ENCODE assay signal across 8 cellular contexts in genomic region chr20:18566892-18567738, GRCh38. TPM values are rescaled to one million over a fixed set of nuclear protein-coding genes. Genes with fewer than 3 reads are reported as not detected.
A peak's percentile ranks its signal among the peaks of the same experiment; 100 is the strongest.
DNase-seq lines count a peak whose midpoint lies in the region; ATAC-seq and TF ChIP-seq lines count a peak whose summit lies in the region.

TSS of gene SMIM26 (plus strand) at chr20:18567432. CDS start at chr20:18567479, 47 bp downstream.

- peaks cover 7% of the 10 kb centered on the region for H3K36me3 ChIP-seq in BE2C

- H3K4me3 ChIP-seq in BE2C (ENCODE audit: low read depth, low read length): peak within 1 kb of the TSS; percentile 96
- H3K4me3 ChIP-seq in coronary artery: peak within 1 kb of the TSS; percentile 90

- ATAC-seq in HG03460 (IDR thresholded peaks at IDR 0.05; ENCODE audit: unreplicated experiment) (peak; percentile 99), left colon (peak; percentile 99)

- H3K27me3 ChIP-seq in BE2C: no peaks in the 10 kb centered on the region

- DNase-seq in BE2C: peak; percentile 92
- DNase-seq in GM19240 (ENCODE audit: insufficient read length, low spot score): peak; percentile 93
- peak; percentile 90 to 98 for DNase-seq in NCI-H526 (lab: John Stamatoyannopoulos, UW)
- DNase-seq in activated CD4-positive, alpha-beta T cell treated with anti-CD3 and anti-CD28 coated beads for 48 hours: peak; percentile 96
- peak; percentile 94 for DNase-seq in coronary artery (ENCODE audit: low spot score)
- peak; percentile 96 to 97 for DNase-seq in left colon
- DNase-seq in stimulated activated CD4-positive, alpha-beta T cell treated with anti-CD3 and anti-CD28 coated beads, Interleukin-1b, Interleukin-23, amount 100 ng/mL, for 48 hours: peak; percentile 94

- H3K4me1 ChIP-seq in BE2C: no peaks in the 10 kb centered on the region

- H3K9me3 ChIP-seq in BE2C: no peaks in the 10 kb centered on the region

- H3K27ac ChIP-seq in coronary artery: peak within 1 kb of the TSS; percentile 68 to 95

- TF ChIP-seq CTCF in BE2C (IDR thresholded peaks at IDR 0.05; ENCODE audit: low read depth, low read length): no peak
- no peak for TF ChIP-seq CTCF in coronary artery (IDR thresholded peaks at IDR 0.05)

- intact Hi-C loops in left colon (cut with DNase I, micrococcal nuclease): no loop called here

RNA-seq across cellular contexts. Expression of gene SMIM26, which starts in this region (rescaled TPM):
- polyA plus RNA-seq in BE2C (2012; ENCODE audit: insufficient read depth, insufficient read length, low read depth): 258 TPM
- 10 to 100 TPM; 63.0 to 63.3 TPM for total RNA-seq in left colon

Comparison
In these comparisons a context has a peak if more than half of its experiments do, and no peak if none do; other contexts are left out.
1. Peak in every context shown above with its lines: DNase-seq, ATAC-seq, H3K4me3 ChIP-seq and H3K27ac ChIP-seq.